ENCODE assay signal across 28 cellular contexts in the genomic region with DNA sequence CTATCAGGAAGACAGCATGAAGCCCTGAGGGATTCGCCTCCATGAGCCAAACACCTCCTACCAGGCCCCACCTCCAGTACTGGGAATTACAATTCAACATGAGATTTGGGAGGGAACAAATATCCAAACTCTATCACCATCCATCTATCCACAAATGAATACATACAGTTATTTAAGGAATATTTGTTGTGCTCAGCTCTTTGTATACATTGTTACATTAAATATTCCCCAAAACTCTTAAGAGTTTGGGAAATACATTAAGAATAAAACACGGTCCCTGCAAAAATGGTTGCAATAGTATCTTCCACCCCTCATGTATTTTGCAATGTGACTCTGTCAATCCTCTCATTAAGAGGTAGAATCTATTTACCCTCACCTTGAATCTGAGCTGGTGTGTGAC.
"Had no signal": no experiment of that assay in that cellular context is flagged by ENCODE, and none has a peak within 500 bp of the region (broad histone marks: within the 10 kb centered on the region; RNA-seq: fewer than 3 reads in every experiment).

No MANE protein-coding gene starts in this region.

- H3K36me3 ChIP-seq: colonic mucosa, esophagus muscularis mucosa, esophagus squamous epithelium, gastrocnemius medialis, gastroesophageal sphincter, heart left ventricle, heart right ventricle had no signal

- H3K27me3 ChIP-seq: colonic mucosa, esophagus muscularis mucosa, esophagus squamous epithelium, foreskin keratinocyte, gastrocnemius medialis, gastroesophageal sphincter, heart left ventricle, heart right ventricle had no signal

- ATAC-seq: effector memory CD8-positive, alpha-beta T cell; esophagus mucosa; foreskin keratinocyte; gastrocnemius medialis; gastroesophageal sphincter; heart left ventricle; heart right ventricle had no signal

- H3K4me3 ChIP-seq: colonic mucosa, coronary artery, dorsolateral prefrontal cortex, esophagus muscularis mucosa, esophagus squamous epithelium, gastrocnemius medialis, gastroesophageal sphincter, heart left ventricle, heart right ventricle had no signal

- FAIRE-seq: colon, endometrium, endothelial cell of umbilical vein, frontal cortex had no signal

- H3K27ac ChIP-seq: colonic mucosa, coronary artery, dorsolateral prefrontal cortex, epithelial cell of prostate, esophagus muscularis mucosa, esophagus squamous epithelium, foreskin keratinocyte, gastrocnemius medialis, gastroesophageal sphincter, heart left ventricle, heart right ventricle had no signal

- H3K9me3 ChIP-seq: colonic mucosa had no signal

- H3K4me1 ChIP-seq: colonic mucosa, esophagus muscularis mucosa, foreskin keratinocyte, gastrocnemius medialis, gastroesophageal sphincter had no signal

- DNase-seq: colonic mucosa; cortex of kidney; dermis blood vessel endothelial cell; dorsolateral prefrontal cortex; effector CD4-positive, alpha-beta T cell; effector CD8-positive, alpha-beta T cell; effector memory CD4-positive, alpha-beta T cell; effector memory CD8-positive, alpha-beta T cell; endodermal cell; erythroblast; esophagus squamous epithelium; foreskin fibroblast; foreskin keratinocyte; foreskin melanocyte; gastrocnemius medialis; glutamatergic neuron; head of caudate nucleus; heart left ventricle; heart right ventricle had no signal
